ENCODE assay signal across 10 cellular contexts in the genomic region with DNA sequence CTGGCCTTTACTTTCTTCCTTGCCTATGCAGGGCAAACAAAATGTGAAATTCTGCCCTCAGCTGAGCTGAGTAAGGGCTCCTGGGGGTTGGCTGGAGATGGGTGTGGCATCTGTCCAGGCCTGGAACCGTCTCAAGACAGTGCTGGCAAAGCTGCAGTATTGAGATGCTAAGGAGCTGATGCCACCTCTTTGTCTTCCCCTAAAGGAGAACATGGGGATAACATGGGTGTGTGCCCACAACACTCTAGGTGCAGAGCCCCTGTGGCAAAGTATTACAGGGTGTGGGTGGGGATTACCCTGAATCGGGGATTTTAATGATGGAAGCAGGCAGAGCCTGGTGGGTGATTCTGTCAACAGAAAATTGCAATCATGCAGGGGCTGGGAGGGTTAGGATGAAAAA. TPM values are rescaled to one million over a fixed set of nuclear protein-coding genes. Genes with fewer than 3 reads are reported as not detected.
DNase-seq lines count a peak whose midpoint lies in the region; ATAC-seq and TF ChIP-seq lines count a peak whose summit lies in the region.
"Had no signal": no experiment of that assay in that cellular context is flagged by ENCODE, and none has a peak within 500 bp of the region (broad histone marks: within the 10 kb centered on the region; RNA-seq: fewer than 3 reads in every experiment).

No MANE protein-coding gene starts in this region.

- peaks cover 27 to 44% (median 39%) of the 10 kb centered on the region in 10 experiments for H3K4me1 ChIP-seq in BLaER1 treated with 17β-estradiol and CSF1 and Interleukin-3, amounts not matched to agents 10 nM and 100 nM
- peaks cover 2 to 6% of the 10 kb centered on the region in 2 donors for H3K4me1 ChIP-seq in neuronal stem cell (ENCODE audit: control insufficient read depth in 2 of 2, insufficient read depth in 1 of 2, low read depth in 1 of 2, low read length in 2 of 2)

- no peak overlapping the region for H3K4ac ChIP-seq in neuronal stem cell (ENCODE audit: low read length)

- no peak overlapping the region for H2BK12ac ChIP-seq in neuronal stem cell (ENCODE audit: low read length)

- H2BK120ac ChIP-seq in neuronal stem cell (ENCODE audit: low read depth, low read length) = no peak overlapping the region

- TF ChIP-seq CTCF in GM12873 (IDR thresholded peaks at IDR 0.05; ENCODE audit: insufficient read depth, low read depth, low read length, missing control alignments) = peak; percentile 43
- TF ChIP-seq CTCF in fibroblast of pulmonary artery (IDR thresholded peaks at IDR 0.05; ENCODE audit: low read length, missing control alignments) = peak; percentile 28

- peaks cover 3% of the 10 kb centered on the region for H3K79me1 ChIP-seq in neuronal stem cell (ENCODE audit: low read depth, low read length)

- H3K9me3 ChIP-seq in BLaER1 treated with 17β-estradiol and CSF1 and Interleukin-3, amounts not matched to agents 10 nM and 100 nM (replicated peaks in 1 of 11) = no peaks in the 10 kb centered on the region
- H3K9me3 ChIP-seq in neuronal stem cell (replicated peaks in 1 of 2; ENCODE audit: control insufficient read depth in 2 of 2, insufficient read depth in 1 of 2, low read depth in 1 of 2, low read length in 2 of 2) = no peaks in the 10 kb centered on the region
- H3K9me3 ChIP-seq: mucosa of descending colon had no signal

- H4K8ac ChIP-seq in neuronal stem cell (ENCODE audit: low read depth, low read length) = no peak overlapping the region

- H4K91ac ChIP-seq in neuronal stem cell (ENCODE audit: low read depth, low read length, poor library complexity) = no peak overlapping the region

- no peak overlapping the region for H2AK5ac ChIP-seq in neuronal stem cell (ENCODE audit: low read depth, low read length)

- no CpG with 5 or more reads among the region's 2 CpGs for WGBS in neuronal stem cell (ENCODE audit: extremely low coverage in 2 of 2, insufficient read length in 2 of 2, insufficient replicate concordance in 1 of 2), 2 donors

- ATAC-seq in GM18873 (IDR thresholded peaks at IDR 0.05; ENCODE audit: low FRiP score, unreplicated experiment) = no peak
- ATAC-seq: mucosa of descending colon had no signal

- no peak overlapping the region for H2AFZ ChIP-seq in neuronal stem cell (ENCODE audit: low read length)

- peak overlapping the region in 8 of 11 experiments; percentile 89 to 99 (median 97); a peak in 8 of 22 replicates for H3K4me2 ChIP-seq in BLaER1 treated with 17β-estradiol and CSF1 and Interleukin-3, amounts not matched to agents 10 nM and 100 nM
- H3K4me2 ChIP-seq in neuronal stem cell (ENCODE audit: insufficient read depth, low read length, poor library complexity, severe bottlenecking) = no peak overlapping the region

- peaks cover 7 to 37% (median 23%) of the 10 kb centered on the region in 11 experiments; a peak in 17 of 22 replicates for H4K20me1 ChIP-seq in BLaER1 treated with 17β-estradiol and CSF1 and Interleukin-3, amounts not matched to agents 10 nM and 100 nM

- no peak overlapping the region for H3K18ac ChIP-seq in neuronal stem cell (ENCODE audit: low read length)

- no peak overlapping the region for H2BK5ac ChIP-seq in neuronal stem cell (ENCODE audit: low read length)

- peaks cover 52 to 66% (median 60%) of the 10 kb centered on the region in 11 experiments for H3K36me3 ChIP-seq in BLaER1 treated with 17β-estradiol and CSF1 and Interleukin-3, amounts not matched to agents 10 nM and 100 nM
- peaks cover 28 to 76% of the 10 kb centered on the region in 2 donors for H3K36me3 ChIP-seq in neuronal stem cell (replicated peaks in 1 of 2; ENCODE audit: control insufficient read depth in 2 of 2, insufficient read depth in 2 of 2, low read length in 2 of 2)

- DNase-seq in fibroblast of pulmonary artery (ENCODE audit: low read depth) (peak; percentile 39), neuronal stem cell (ENCODE audit: low spot score) (no peak), DMS79 (lab: John Stamatoyannopoulos, UW) (no peak), SKM-1 treated with dmso at 0.1 percent for 144 hours (lab: John Stamatoyannopoulos, UW; ENCODE audit: unreplicated experiment) (no peak)
- DNase-seq: activated CD8-positive, alpha-beta memory T cell treated with anti-CD3 and anti-CD28 coated beads for 24 hours; mucosa of descending colon had no signal

- no peak overlapping the region for H3K27ac ChIP-seq in BLaER1 treated with 17β-estradiol and CSF1 and Interleukin-3, amounts not matched to agents 10 nM and 100 nM
- H3K27ac ChIP-seq in neuronal stem cell (replicated peaks; ENCODE audit: low read length) = no peak overlapping the region

- H2BK15ac ChIP-seq in neuronal stem cell (ENCODE audit: low read length) = no peak overlapping the region

- TF ChIP-seq POLR2A in Raji (IDR thresholded peaks at IDR 0.05; ENCODE audit: insufficient read depth, low read depth, low read length) = peak; percentile 18; the same call in 1 of the 2 replicates

- H3K27me3 ChIP-seq in BLaER1 treated with 17β-estradiol and CSF1 and Interleukin-3, amounts not matched to agents 10 nM and 100 nM = no peaks in the 10 kb centered on the region
- no peaks in the 10 kb centered on the region for H3K27me3 ChIP-seq in neuronal stem cell (ENCODE audit: control insufficient read depth in 3 of 3, insufficient read depth in 3 of 3, low read depth in 1 of 3, low read length in 3 of 3)

- H3K9ac ChIP-seq in BLaER1 treated with 17β-estradiol and CSF1 and Interleukin-3, amounts not matched to agents 10 nM and 100 nM = no peak overlapping the region; a peak in 1 of 22 replicates
- H3K9ac ChIP-seq in neuronal stem cell (ENCODE audit: low read depth, low read length, poor library complexity) = no peak overlapping the region

- H3K23ac ChIP-seq in neuronal stem cell (ENCODE audit: low read depth, low read length, poor library complexity) = no peak overlapping the region

- H3K14ac ChIP-seq in neuronal stem cell (ENCODE audit: low read length) = no peak overlapping the region

- H3K4me3 ChIP-seq in BLaER1 treated with 17β-estradiol and CSF1 and Interleukin-3, amounts not matched to agents 10 nM and 100 nM = no peak overlapping the region
- no peak overlapping the region for H3K4me3 ChIP-seq in fibroblast of pulmonary artery (replicated peaks; ENCODE audit: low read depth, low read length)
- no peak overlapping the region for H3K4me3 ChIP-seq in neuronal stem cell (ENCODE audit: low read length in 2 of 2)
- H3K4me3 ChIP-seq: mucosa of descending colon had no signal

RNA-seq across cellular contexts. Expression of gene ST3GAL3, which starts 2.5 kb away (rescaled TPM):
- 23.9 TPM for polyA plus RNA-seq in neuronal stem cell (2013, experiment 1 of 2)
- 22.3 TPM for polyA plus RNA-seq in neuronal stem cell (2013, experiment 2 of 2)

RNA-seq across cellular contexts. Expression of gene KDM4A, which starts 54.9 kb away (rescaled TPM):
- polyA plus RNA-seq in neuronal stem cell (2013, experiment 1 of 2) = 24.5 TPM
- polyA plus RNA-seq in neuronal stem cell (2013, experiment 2 of 2) = 25.1 TPM
